In genomic region chr17:47896672-47897490, GRCh38 we compare ENCODE assay signal across 8 cellular contexts. TPM values are rescaled to one million over a fixed set of nuclear protein-coding genes. Genes with fewer than 3 reads are reported as not detected.
DNase-seq lines count a peak whose midpoint lies in the region; ATAC-seq lines count a peak whose summit lies in the region.

No MANE protein-coding gene starts in this region.

- H3K4me1 ChIP-seq in muscle layer of duodenum (ENCODE audit: control insufficient read depth in 1 of 2, insufficient read depth in 2 of 2, low read length in 2 of 2), result peaks cover 17 to 37% of the 10 kb centered on the region in 2 donors

- no peaks in the 10 kb centered on the region for H3K27me3 ChIP-seq in MG63
- H3K27me3 ChIP-seq in muscle layer of duodenum (ENCODE audit: low read depth, low read length), result no peaks in the 10 kb centered on the region

- peaks cover 13% of the 10 kb centered on the region for H3K36me3 ChIP-seq in MG63
- peaks cover 0 to 15% of the 10 kb centered on the region in 2 donors for H3K36me3 ChIP-seq in muscle layer of duodenum (ENCODE audit: control insufficient read depth in 1 of 2, insufficient read depth in 2 of 2, low read length in 2 of 2)

- H3K9me3 ChIP-seq in MG63, result no peaks in the 10 kb centered on the region
- H3K9me3 ChIP-seq in muscle layer of duodenum (ENCODE audit: control insufficient read depth in 1 of 2, low read length in 2 of 2), result no peaks in the 10 kb centered on the region

- no peak for ATAC-seq in HG02571 (IDR thresholded peaks at IDR 0.05; ENCODE audit: unreplicated experiment)
- ATAC-seq in GM19455 (IDR thresholded peaks at IDR 0.05; ENCODE audit: unreplicated experiment), result no peak
- no peak for ATAC-seq in HG03135 (IDR thresholded peaks at IDR 0.05; ENCODE audit: unreplicated experiment)
- no peak for ATAC-seq in GM18868 (IDR thresholded peaks at IDR 0.05; ENCODE audit: unreplicated experiment)

- H3K27ac ChIP-seq in cingulate gyrus (ENCODE audit: low read depth, low read length) (peak overlapping the region; percentile 99), muscle layer of duodenum (ENCODE audit: low read length) (peak overlapping the region; percentile 98)

- DNase-seq in EH (ENCODE audit: low read depth) (peak; percentile 48), MG63 (no peak)

- H3K4me3 ChIP-seq in MG63, result peak overlapping the region; percentile 80
- peak overlapping the region; percentile 92 to 96 for H3K4me3 ChIP-seq in muscle layer of duodenum (ENCODE audit: low read depth in 1 of 2, low read length in 2 of 2)

RNA-seq across cellular contexts. Expression of gene SP2, which starts 0.8 kb away (rescaled TPM):
- 0.81 and 2.3 TPM in 2 replicates for total RNA-seq in MG63 (2014; rRNA removed; shearing (Covaris generic); ENCODE audit: low replicate concordance)

RNA-seq across cellular contexts. Expression of gene PNPO, which starts 44.5 kb away (rescaled TPM):
- total RNA-seq in MG63 (2014; rRNA removed; shearing (Covaris generic); ENCODE audit: low replicate concordance), result 41.4 and 89.7 TPM in 2 replicates

RNA-seq across cellular contexts. Expression of gene SP6, which starts 45.9 kb away (rescaled TPM):
- not detected in 2 replicates for total RNA-seq in MG63 (2014; rRNA removed; shearing (Covaris generic); ENCODE audit: low replicate concordance)

RNA-seq across cellular contexts. Expression of gene SCRN2, which starts 55.8 kb away (rescaled TPM):
- 41.8 and 45.0 TPM in 2 replicates for total RNA-seq in MG63 (2014; rRNA removed; shearing (Covaris generic); ENCODE audit: low replicate concordance)
